ENCODE assay signal across 11 cellular contexts in genomic region chr2:38187416-38188127, GRCh38.
DNase-seq lines count a peak whose midpoint lies in the region; ATAC-seq and TF ChIP-seq lines count a peak whose summit lies in the region.
"Had no signal": no experiment of that assay in that cellular context is flagged by ENCODE, and none has a peak within 500 bp of the region (broad histone marks: within the 10 kb centered on the region; RNA-seq: fewer than 3 reads in every experiment).

No MANE protein-coding gene starts in this region.

- peaks cover 42 to 54% of the 10 kb centered on the region in 2 donors for H3K4me1 Mint-ChIP-seq in immature natural killer cell

- TF ChIP-seq CTCF in lower leg skin (IDR thresholded peaks at IDR 0.05) (no peak), tibial artery (IDR thresholded peaks at IDR 0.05) (no peak)

- no peak overlapping the region for H3K27ac Mint-ChIP-seq in immature natural killer cell
- H3K27ac Mint-ChIP-seq: activated T-helper 17 cell treated with anti-CD3 and anti-CD28 coated beads, Interleukin-2, amount 50 U/mL, for 72 hours had no signal

- H3K36me3 Mint-ChIP-seq in immature natural killer cell, result peaks cover 0 to 5% (median 4%) of the 10 kb centered on the region in 3 donors

- no peak overlapping the region for H3K4me3 Mint-ChIP-seq in immature natural killer cell
- H3K4me3 Mint-ChIP-seq: activated T-helper 17 cell treated with anti-CD3 and anti-CD28 coated beads, Interleukin-2, amount 50 U/mL, for 72 hours had no signal

- TF ChIP-seq POLR2A in lower leg skin (IDR thresholded peaks at IDR 0.05), result no peak

- WGBS in lower leg skin, 2 donors, result 28 to 30% methylated on average over 5 of the region's 5 CpGs

- peak; percentile 84 for DNase-seq in NCI-H345 (lab: John Stamatoyannopoulos, UW)
- peak; percentile 76 to 78 for DNase-seq in dermis microvascular lymphatic vessel endothelial cell (ENCODE audit: low read depth in 2 of 2)
- peak; percentile 87 to 94 for DNase-seq in lower leg skin (ENCODE audit: low spot score in 2 of 2)
- DNase-seq in tibial artery, result peak; percentile 89 to 91
- DNase-seq in cerebellar nuclear complex (lab: John Stamatoyannopoulos, UW), result no peak
- DNase-seq in immature natural killer cell, result no peak
- no peak for DNase-seq in head of caudate nucleus
- DNase-seq: posterior cingulate gyrus, T-helper 1 cell had no signal

- peak overlapping the region; percentile 59 to 66 for H3K27ac ChIP-seq in tibial artery

- no peaks in the 10 kb centered on the region for H3K9me3 ChIP-seq in tibial artery

- peaks cover 5 to 16% (median 14%) of the 10 kb centered on the region in 3 donors for H3K27me3 Mint-ChIP-seq in immature natural killer cell (ENCODE audit: low read depth in 3 of 3)

- intact Hi-C loops in lower leg skin (cut with DNase I; ENCODE audit: low total_unique reads) (no loop called here), tibial artery (cut with DNase I; ENCODE audit: low total_unique reads) (no loop called here), head of caudate nucleus (cut with DNase I) (no loop called here)

- no peaks in the 10 kb centered on the region for H3K9me3 Mint-ChIP-seq in immature natural killer cell

- H3K4me1 ChIP-seq in tibial artery, result peaks cover 0 to 9% (median 7%) of the 10 kb centered on the region in 4 donors

- no peak for ATAC-seq in HG02678 (IDR thresholded peaks at IDR 0.05; ENCODE audit: unreplicated experiment)
- ATAC-seq: activated T-helper 17 cell treated with anti-CD3 and anti-CD28 coated beads, Interleukin-2, amount 50 U/mL, for 72 hours had no signal

- no peak overlapping the region for H3K4me3 ChIP-seq in lower leg skin (ENCODE audit: low read depth, poor library complexity, severe bottlenecking)
- H3K4me3 ChIP-seq in tibial artery, result no peak overlapping the region

- H3K27me3 ChIP-seq in tibial artery, result no peaks in the 10 kb centered on the region

- no peaks in the 10 kb centered on the region for H3K36me3 ChIP-seq in tibial artery

Comparison
In these comparisons a context has a peak if more than half of its experiments do, and no peak if none do; other contexts are left out.
1. DNase-seq: peak in NCI-H345 (single experiment), dermis microvascular lymphatic vessel endothelial cell (2 of 2), lower leg skin (2 of 2) and tibial artery (2 of 2); none in cerebellar nuclear complex (0 of 2), immature natural killer cell (0 of 3) and head of caudate nucleus (0 of 42).